Comparison of ENCODE assay signal across 10 cellular contexts in genomic region chr21:33644383-33645074, GRCh38. TPM values are rescaled to one million over a fixed set of nuclear protein-coding genes. Genes with fewer than 3 reads are reported as not detected.
A peak's percentile ranks its signal among the peaks of the same experiment; 100 is the strongest.
DNase-seq lines count a peak whose midpoint lies in the region; ATAC-seq and TF ChIP-seq lines count a peak whose summit lies in the region.
"Had no signal": no experiment of that assay in that cellular context is flagged by ENCODE, and none has a peak within 500 bp of the region (broad histone marks: within the 10 kb centered on the region; RNA-seq: fewer than 3 reads in every experiment).

No MANE protein-coding gene starts in this region.

- peak overlapping the region; percentile 73 for H3K4me3 Mint-ChIP-seq in stimulated activated effector memory CD8-positive, alpha-beta T cell treated with anti-CD3 and anti-CD28 coated beads, Interleukin-12 subunit alpha, Interleukin-12 subunit beta, amount 100 ng/mL, for 72 hours

- H3K27ac Mint-ChIP-seq in stimulated activated effector memory CD8-positive, alpha-beta T cell treated with anti-CD3 and anti-CD28 coated beads, Interleukin-12 subunit alpha, Interleukin-12 subunit beta, amount 100 ng/mL, for 72 hours: no peak overlapping the region

- H3K27ac ChIP-seq in right cardiac atrium (ENCODE audit: low read length): peak overlapping the region; percentile 45

- peaks cover 17% of the 10 kb centered on the region for H3K4me1 Mint-ChIP-seq in stimulated activated effector memory CD8-positive, alpha-beta T cell treated with anti-CD3 and anti-CD28 coated beads, Interleukin-12 subunit alpha, Interleukin-12 subunit beta, amount 100 ng/mL, for 72 hours

- H3K36me3 Mint-ChIP-seq in stimulated activated effector memory CD8-positive, alpha-beta T cell treated with anti-CD3 and anti-CD28 coated beads, Interleukin-12 subunit alpha, Interleukin-12 subunit beta, amount 100 ng/mL, for 72 hours: peaks cover 10% of the 10 kb centered on the region

- TF ChIP-seq CTCF in HFF-Myc (IDR thresholded peaks at IDR 0.05; ENCODE audit: low read depth, low read length, missing control alignments): no peak

- ATAC-seq in right cardiac atrium: no peak
- no peak for ATAC-seq in stimulated activated effector memory CD8-positive, alpha-beta T cell treated with anti-CD3 and anti-CD28 coated beads, Interleukin-12 subunit alpha, Interleukin-12 subunit beta, amount 100 ng/mL, for 72 hours
- no peak for ATAC-seq in GM21360 (IDR thresholded peaks at IDR 0.05; ENCODE audit: unreplicated experiment)
- ATAC-seq: GM12878 had no signal

- peaks cover 7% of the 10 kb centered on the region for H3K4me1 ChIP-seq in right cardiac atrium (ENCODE audit: control insufficient read depth, insufficient read depth, low read length)

- DNase-seq in HFF-Myc (ENCODE audit: extremely low read depth, low read depth): no peak
- DNase-seq in amniotic epithelial cell (ENCODE audit: low read depth): peak; percentile 91
- DNase-seq in right cardiac atrium: peak; percentile 60 to 74 (median 71)
- DNase-seq in stimulated activated effector memory CD8-positive, alpha-beta T cell treated with anti-CD3 and anti-CD28 coated beads, Interleukin-12 subunit alpha, Interleukin-12 subunit beta, amount 100 ng/mL, for 72 hours (ENCODE audit: low spot score in 2 of 2): no peak
- no peak for DNase-seq in DMS 273 treated with DMSO at 0.1 percent for 48 hours (lab: John Stamatoyannopoulos, UW)
- DNase-seq in effector CD8-positive, alpha-beta T cell (lab: John Stamatoyannopoulos, UW): no peak
- DNase-seq in NCI-H2196 (lab: John Stamatoyannopoulos, UW; ENCODE audit: unreplicated experiment): no peak
- DNase-seq: NCI-H510A had no signal

- WGBS in right cardiac atrium: 43% methylated on average over 11 of the region's 11 CpGs

- H3K9me3 ChIP-seq in right cardiac atrium (ENCODE audit: control insufficient read depth, low read length): no peaks in the 10 kb centered on the region

- H3K4me3 ChIP-seq in HFF-Myc (replicated peaks; ENCODE audit: low read depth, low read length) (peak overlapping the region; percentile 85), right cardiac atrium (ENCODE audit: low read length) (peak overlapping the region; percentile 92)

- intact Hi-C loops in right cardiac atrium (cut with DNase I): loop anchor here (5.0 to 10.0 kb wide), 3 partner anchors 90 to 253 kb away; no protein-coding TSS in a partner anchor

- H3K9me3 Mint-ChIP-seq in stimulated activated effector memory CD8-positive, alpha-beta T cell treated with anti-CD3 and anti-CD28 coated beads, Interleukin-12 subunit alpha, Interleukin-12 subunit beta, amount 100 ng/mL, for 72 hours: no peaks in the 10 kb centered on the region

- H3K27me3 ChIP-seq in right cardiac atrium (ENCODE audit: control insufficient read depth, insufficient read depth): no peaks in the 10 kb centered on the region

RNA-seq across cellular contexts. Expression of gene ITSN1, which starts 2.2 kb away (rescaled TPM):
- total RNA-seq in right cardiac atrium: 10 to 100 TPM; 63.4 to 83.6 (median 70.6) TPM
- 32.8 TPM for polyA plus RNA-seq in right cardiac atrium

RNA-seq across cellular contexts. Expression of gene CRYZL1, which starts 3.0 kb away (rescaled TPM):
- 10 to 100 TPM; 25.0 to 37.5 (median 32.3) TPM for total RNA-seq in right cardiac atrium
- 26.7 TPM for polyA plus RNA-seq in right cardiac atrium

RNA-seq across cellular contexts. Expression of gene DONSON, which starts 56.0 kb away (rescaled TPM):
- 1 to 10 TPM; 4.2 to 5.9 (median 5.4) TPM for total RNA-seq in right cardiac atrium
- polyA plus RNA-seq in right cardiac atrium: 3.9 TPM

Comparison
In these comparisons a context has a peak if more than half of its experiments do, and no peak if none do; other contexts are left out.
1. DNase-seq: peak in amniotic epithelial cell (single experiment) and right cardiac atrium (3 of 3); none in HFF-Myc (single experiment), stimulated activated effector memory CD8-positive, alpha-beta T cell treated with anti-CD3 and anti-CD28 coated beads, Interleukin-12 subunit alpha, Interleukin-12 subunit beta, amount 100 ng/mL, for 72 hours (0 of 2), DMS 273 treated with DMSO at 0.1 percent for 48 hours (single experiment), effector CD8-positive, alpha-beta T cell (single experiment) and NCI-H2196 (single experiment).